Comparison of ENCODE assay signal across 10 cellular contexts in the genomic region with DNA sequence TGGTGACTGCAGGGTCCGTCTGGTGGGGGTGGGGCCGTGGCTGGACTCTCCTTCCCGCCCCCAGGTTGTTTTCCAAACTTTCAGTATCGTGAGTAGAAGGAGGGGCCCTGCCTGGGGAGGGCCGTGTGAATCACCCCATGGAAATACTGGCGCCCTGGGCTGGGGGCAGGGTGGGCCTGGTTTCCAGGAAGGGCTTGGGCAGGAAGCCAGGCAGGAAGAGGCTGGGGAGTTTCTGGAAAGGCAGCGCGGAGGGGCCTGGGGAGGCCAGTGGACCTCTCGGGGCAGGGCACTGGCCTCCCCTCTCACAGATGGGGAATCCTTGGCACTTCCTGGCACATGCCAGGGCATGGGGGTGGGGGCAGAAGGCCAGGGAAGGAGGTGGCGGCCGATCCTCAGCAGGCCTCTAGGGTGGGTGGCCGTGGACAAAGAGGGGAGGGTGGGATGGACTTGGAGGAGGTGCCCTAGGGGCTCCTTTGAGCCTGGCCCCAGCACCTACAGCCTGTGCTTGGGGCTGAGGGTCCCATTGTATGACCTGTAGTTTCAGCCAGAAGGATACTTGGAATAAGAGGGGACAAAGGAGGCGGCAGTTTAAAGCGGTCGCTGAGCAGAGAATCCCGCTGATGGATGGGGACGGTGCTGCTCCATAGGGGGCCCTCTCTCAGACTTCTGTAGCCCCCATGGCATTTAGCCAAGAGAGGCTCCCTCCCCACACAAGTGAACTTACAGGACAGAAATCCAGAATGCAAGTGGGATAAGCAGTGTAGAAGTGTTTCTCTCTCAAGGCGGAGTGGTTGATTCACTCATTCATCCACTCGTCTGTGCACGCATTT. TPM values are rescaled to one million over a fixed set of nuclear protein-coding genes. Genes with fewer than 3 reads are reported as not detected.
DNase-seq lines count a peak whose midpoint lies in the region; ATAC-seq, FAIRE-seq and TF ChIP-seq lines count a peak whose summit lies in the region.
"Had no signal": no experiment of that assay in that cellular context is flagged by ENCODE, and none has a peak within 500 bp of the region (broad histone marks: within the 10 kb centered on the region; RNA-seq: fewer than 3 reads in every experiment).

No MANE protein-coding gene starts in this region.

- TF ChIP-seq CTCF in breast epithelium (IDR thresholded peaks at IDR 0.05) (no peak), kidney (IDR thresholded peaks at IDR 0.05; ENCODE audit: borderline replicate concordance, extremely low read depth, insufficient read depth) (no peak)

- H3K27ac ChIP-seq in breast epithelium (peak overlapping the region; percentile 55 to 70), kidney (ENCODE audit: low read depth in 2 of 2, low read length in 2 of 2) (peak overlapping the region; percentile 36 to 63)

- DNase-seq in HK-2 (ENCODE audit: unreplicated experiment) (peak; percentile 82), breast epithelium (ENCODE audit: low spot score in 2 of 2) (peak in 1 of 2 donors; percentile 7), kidney (peak; percentile 97), smooth muscle cell of the brain vasculature (ENCODE audit: low read depth, low spot score) (peak; percentile 59), NCI-H748 (lab: John Stamatoyannopoulos, UW; ENCODE audit: unreplicated experiment) (no peak)
- DNase-seq: activated CD4-positive, alpha-beta T cell treated with anti-CD3 and anti-CD28 coated beads, Interleukin-2, amount 50 U/mL, for 4 hours; NCI-H2171 treated with DMSO at 0.1 percent for 48 hours had no signal

- H3K4me1 ChIP-seq in breast epithelium (no peaks in the 10 kb centered on the region), kidney (ENCODE audit: control insufficient read depth in 1 of 2, insufficient read depth in 1 of 2, low read depth in 1 of 2, low read length in 2 of 2) (peaks cover 0 to 2% of the 10 kb centered on the region in 2 donors)

- H3K27me3 ChIP-seq in breast epithelium = peaks cover 0 to under 1% of the 10 kb centered on the region in 2 donors

- peak overlapping the region in 2 of 3 donors; percentile 9 to 18 for H3K4me3 ChIP-seq in breast epithelium
- no peak overlapping the region for H3K4me3 ChIP-seq in kidney (ENCODE audit: low read length in 2 of 2)

- H3K9me3 ChIP-seq in breast epithelium (no peaks in the 10 kb centered on the region), kidney (ENCODE audit: control insufficient read depth in 1 of 2, low read length in 2 of 2) (no peaks in the 10 kb centered on the region)

- FAIRE-seq in kidney (lab: Jason Lieb, UNC) = no peak

- ATAC-seq in GM21529 (IDR thresholded peaks at IDR 0.05; ENCODE audit: unreplicated experiment) (no peak), GM18861 (IDR thresholded peaks at IDR 0.05; ENCODE audit: unreplicated experiment) (no peak), HG03175 (IDR thresholded peaks at IDR 0.05; ENCODE audit: unreplicated experiment) (no peak)

- no peak overlapping the region for H3K9ac ChIP-seq in kidney (ENCODE audit: low read length in 2 of 2)

- intact Hi-C loops in breast epithelium (cut with DNase I; ENCODE audit: low total_unique reads) (loop anchor here (5.0 kb wide), 1 partner anchor 817 kb away; no protein-coding TSS in a partner anchor), kidney (cut with DNase I) (no loop called here)

- no peak for TF ChIP-seq POLR2A in breast epithelium (IDR thresholded peaks at IDR 0.05)

- H3K36me3 ChIP-seq in breast epithelium (no peaks in the 10 kb centered on the region), kidney (ENCODE audit: control insufficient read depth in 1 of 2, insufficient read depth in 2 of 2, low read length in 2 of 2) (no peaks in the 10 kb centered on the region)

RNA-seq across cellular contexts. Expression of a gene that starts 56.5 kb away (rescaled TPM):
- 10 to 100 TPM in 1 of 3 donors, 1 to 10 TPM in 2; 6.0 to 14.4 (median 6.6) TPM for total RNA-seq in breast epithelium
- 31.4 TPM for total RNA-seq in kidney
- polyA plus RNA-seq in kidney (ENCODE audit: insufficient read depth, low read depth, low replicate concordance) = 22.9 TPM

Comparison
In these comparisons a context has a peak if more than half of its experiments do, and no peak if none do; other contexts are left out.
1. H3K4me3 ChIP-seq: peak in breast epithelium (2 of 3); none in kidney (0 of 2).